27 cellular contexts compared by ENCODE assay signal in the genomic region with DNA sequence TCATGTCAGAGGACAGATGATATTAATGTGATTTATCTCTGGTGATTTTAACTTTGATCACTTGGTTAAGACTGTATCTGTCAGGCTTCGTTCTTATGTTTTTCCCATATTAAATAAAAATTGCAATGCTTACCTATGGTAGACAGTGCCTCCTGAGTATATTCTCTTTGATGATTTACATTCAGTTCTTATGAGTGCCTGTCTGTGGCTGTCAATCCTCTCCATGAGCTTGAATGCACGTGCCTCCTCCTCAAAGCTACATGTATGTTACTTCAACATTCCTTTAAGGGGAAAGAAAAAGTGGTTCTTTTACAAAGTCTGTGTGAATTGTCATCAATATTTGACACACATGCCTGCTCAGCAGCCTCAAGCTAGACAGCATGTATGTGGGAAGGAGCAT.
"Had no signal": no experiment of that assay in that cellular context is flagged by ENCODE, and none has a peak within 500 bp of the region (broad histone marks: within the 10 kb centered on the region; RNA-seq: fewer than 3 reads in every experiment).

No MANE protein-coding gene starts in this region.

- DNase-seq: activated B cell treated with CpG ODN at 0.5 μM for 24 hours; activated CD4-positive, alpha-beta T cell treated with anti-CD3 and anti-CD28 coated beads for 48 hours; activated CD4-positive, alpha-beta T cell treated with anti-CD3 and anti-CD28 coated beads, Interleukin-2, amount 50 U/mL, for 1 hour; activated CD4-positive, alpha-beta T cell treated with anti-CD3 and anti-CD28 coated beads, Interleukin-2, amount 50 U/mL, for 48 hours; activated CD8-positive, alpha-beta memory T cell treated with anti-CD3 and anti-CD28 coated beads for 24 hours; activated CD8-positive, alpha-beta T cell treated with anti-CD3 and anti-CD28 coated beads for 36 hours; activated effector memory CD4-positive, alpha-beta T cell treated with Interleukin-2 at 50 U/mL for 16 hours; activated gamma-delta T cell treated with Interleukin-2 at 50 U/mL for 16 hours; activated naive CD4-positive, alpha-beta T cell treated with anti-CD3 and anti-CD28 coated beads, Interleukin-2, amount 50 U/mL, for 16 hours; activated naive CD4-positive, alpha-beta T cell treated with Interleukin-2 at 50 U/mL for 16 hours; activated T-cell treated with anti-CD3 and anti-CD28 coated beads, Interleukin-2, amount 50 U/mL, for 4 hours; amniotic stem cell; anterior cingulate cortex; body of pancreas; central memory CD4-positive, alpha-beta T cell; dorsolateral prefrontal cortex; effector memory CD4-positive, alpha-beta T cell; endodermal cell; foreskin fibroblast; T-helper 1 cell; T-helper 17 cell; T1000; WERI-Rb-1 had no signal

- H3K4me3 ChIP-seq: body of pancreas, coronary artery, dorsolateral prefrontal cortex had no signal

- H3K27me3 ChIP-seq: body of pancreas, dorsolateral prefrontal cortex had no signal

- H3K9me3 ChIP-seq: body of pancreas had no signal

- H3K4me1 ChIP-seq: body of pancreas had no signal

- H3K27ac ChIP-seq: body of pancreas, coronary artery, dorsolateral prefrontal cortex, WERI-Rb-1 had no signal

- H3K36me3 ChIP-seq: WERI-Rb-1 had no signal

- ATAC-seq: activated CD4-positive, CD25-positive, alpha-beta regulatory T cell treated with anti-CD3 and anti-CD28 coated beads, Interleukin-2, amount 50 U/mL, for 24 hours; activated CD8-positive, alpha-beta T cell treated with anti-CD3 and anti-CD28 coated beads for 36 hours; activated T-cell treated with anti-CD3 and anti-CD28 coated beads, Interleukin-2, amount 50 U/mL, for 4 hours; activated T-helper 17 cell treated with anti-CD3 and anti-CD28 coated beads, Interleukin-2, amount 50 U/mL, for 72 hours; body of pancreas; esophagus mucosa; T-helper 17 cell had no signal
